Comparison of ENCODE assay signal across 8 cellular contexts in genomic region chr10:96044686-96045085, GRCh38. TPM values are rescaled to one million over a fixed set of nuclear protein-coding genes. Genes with fewer than 3 reads are reported as not detected.
DNase-seq lines count a peak whose midpoint lies in the region; ATAC-seq, FAIRE-seq and TF ChIP-seq lines count a peak whose summit lies in the region.

No MANE protein-coding gene starts in this region.

- H3K27ac Mint-ChIP-seq in CD4-positive, CD25-positive, alpha-beta regulatory T cell = peak overlapping the region in 2 of 3 donors; percentile 82 to 87
- peak overlapping the region; percentile 66 for H3K27ac Mint-ChIP-seq in activated naive CD8-positive, alpha-beta T cell treated with anti-CD3 and anti-CD28 coated beads, Interleukin-2, amount 50 U/mL, for 24 hours

- H3K9ac ChIP-seq in Karpas-422 (ENCODE audit: low read length) (peak overlapping the region; percentile 88), kidney (ENCODE audit: low read length in 2 of 2) (peak overlapping the region; percentile 68 to 89)

- H3K9me3 ChIP-seq in CD4-positive, CD25-positive, alpha-beta regulatory T cell (ENCODE audit: control insufficient read depth in 2 of 2, low read length in 2 of 2) = no peaks in the 10 kb centered on the region
- H3K9me3 ChIP-seq in Karpas-422 (ENCODE audit: low read length) = no peaks in the 10 kb centered on the region
- H3K9me3 ChIP-seq in kidney (ENCODE audit: control insufficient read depth in 1 of 2, low read length in 2 of 2) = no peaks in the 10 kb centered on the region
- H3K9me3 ChIP-seq in thoracic aorta = no peaks in the 10 kb centered on the region

- peak overlapping the region; percentile 92 to 96 (median 92) for H3K4me3 Mint-ChIP-seq in CD4-positive, CD25-positive, alpha-beta regulatory T cell
- peak overlapping the region; percentile 91 for H3K4me3 Mint-ChIP-seq in activated naive CD8-positive, alpha-beta T cell treated with anti-CD3 and anti-CD28 coated beads, Interleukin-2, amount 50 U/mL, for 24 hours

- H3K4me1 ChIP-seq in CD4-positive, CD25-positive, alpha-beta regulatory T cell (ENCODE audit: control insufficient read depth, insufficient read depth, low read length, poor library complexity, severe bottlenecking) = peaks cover 23% of the 10 kb centered on the region
- peaks cover 35% of the 10 kb centered on the region for H3K4me1 ChIP-seq in Karpas-422 (ENCODE audit: low read length)
- H3K4me1 ChIP-seq in kidney (ENCODE audit: control insufficient read depth in 1 of 2, insufficient read depth in 1 of 2, low read depth in 1 of 2, low read length in 2 of 2) = peaks cover 5 to 8% of the 10 kb centered on the region in 2 donors
- H3K4me1 ChIP-seq in thoracic aorta (ENCODE audit: control insufficient read depth in 1 of 2, low read depth in 2 of 2) = peaks cover 3 to 22% of the 10 kb centered on the region in 2 donors

- H3K36me3 ChIP-seq in CD4-positive, CD25-positive, alpha-beta regulatory T cell (ENCODE audit: control insufficient read depth, insufficient read depth, low read length) = no peaks in the 10 kb centered on the region
- H3K36me3 ChIP-seq in Karpas-422 (ENCODE audit: insufficient read depth, low read length) (peaks cover 17% of the 10 kb centered on the region; the same call in 1 of the 2 replicates), kidney (ENCODE audit: control insufficient read depth in 1 of 2, insufficient read depth in 2 of 2, low read length in 2 of 2) (no peaks in the 10 kb centered on the region), thoracic aorta (no peaks in the 10 kb centered on the region)

- ATAC-seq in CD4-positive, CD25-positive, alpha-beta regulatory T cell (ENCODE audit: low read depth in 2 of 2) = no peak
- no peak for ATAC-seq in activated naive CD8-positive, alpha-beta T cell treated with anti-CD3 and anti-CD28 coated beads, Interleukin-2, amount 50 U/mL, for 24 hours
- ATAC-seq in thoracic aorta (ENCODE audit: insufficient number of reproducible peaks, low FRiP score, low read depth) (no peak), HG02981 (IDR thresholded peaks at IDR 0.05; ENCODE audit: unreplicated experiment) (no peak)

- no peak for DNase-seq in CD4-positive, CD25-positive, alpha-beta regulatory T cell
- DNase-seq in Karpas-422 (peak; percentile 41), kidney (no peak), thoracic aorta (ENCODE audit: low spot score) (no peak), HT-29 (ENCODE audit: low spot score) (no peak), GM19240 (ENCODE audit: insufficient read length, low spot score) (no peak)
- DNase-seq in activated naive CD8-positive, alpha-beta T cell treated with anti-CD3 and anti-CD28 coated beads, Interleukin-2, amount 50 U/mL, for 24 hours = no peak

- peaks cover 18% of the 10 kb centered on the region for H3K36me3 Mint-ChIP-seq in CD4-positive, CD25-positive, alpha-beta regulatory T cell
- H3K36me3 Mint-ChIP-seq in activated naive CD8-positive, alpha-beta T cell treated with anti-CD3 and anti-CD28 coated beads, Interleukin-2, amount 50 U/mL, for 24 hours (ENCODE audit: low read depth) = peaks cover 32% of the 10 kb centered on the region

- H3K79me2 ChIP-seq in Karpas-422 (ENCODE audit: low read length) = peaks cover 61% of the 10 kb centered on the region

- peak overlapping the region; percentile 89 for H3K4me2 ChIP-seq in Karpas-422 (ENCODE audit: low read depth, low read length, poor library complexity, severe bottlenecking)

- H3K27me3 ChIP-seq in CD4-positive, CD25-positive, alpha-beta regulatory T cell (ENCODE audit: control insufficient read depth, insufficient read depth, low read length) = no peaks in the 10 kb centered on the region
- no peaks in the 10 kb centered on the region for H3K27me3 ChIP-seq in Karpas-422 (ENCODE audit: low read length)
- no peaks in the 10 kb centered on the region for H3K27me3 ChIP-seq in thoracic aorta (replicated peaks; ENCODE audit: insufficient read depth)

- no peaks in the 10 kb centered on the region for H3K9me2 ChIP-seq in Karpas-422 (replicated peaks; ENCODE audit: insufficient read depth, low read length)

- peaks cover 0 to 2% (median 0%) of the 10 kb centered on the region in 7 donors for H3K9me3 Mint-ChIP-seq in CD4-positive, CD25-positive, alpha-beta regulatory T cell
- H3K9me3 Mint-ChIP-seq in activated naive CD8-positive, alpha-beta T cell treated with anti-CD3 and anti-CD28 coated beads, Interleukin-2, amount 50 U/mL, for 24 hours = no peaks in the 10 kb centered on the region

- peaks cover 23 to 53% (median 41%) of the 10 kb centered on the region in 4 donors for H3K4me1 Mint-ChIP-seq in CD4-positive, CD25-positive, alpha-beta regulatory T cell
- H3K4me1 Mint-ChIP-seq in activated naive CD8-positive, alpha-beta T cell treated with anti-CD3 and anti-CD28 coated beads, Interleukin-2, amount 50 U/mL, for 24 hours = peaks cover 49% of the 10 kb centered on the region

- TF ChIP-seq CTCF in kidney (IDR thresholded peaks at IDR 0.05; ENCODE audit: borderline replicate concordance, extremely low read depth, insufficient read depth) (no peak), thoracic aorta (IDR thresholded peaks at IDR 0.05) (no peak)

- FAIRE-seq in kidney (lab: Jason Lieb, UNC) = no peak

- no peak overlapping the region for H2AFZ ChIP-seq in Karpas-422 (ENCODE audit: low read length)

- no peaks in the 10 kb centered on the region for H3K27me3 Mint-ChIP-seq in CD4-positive, CD25-positive, alpha-beta regulatory T cell
- no peaks in the 10 kb centered on the region for H3K27me3 Mint-ChIP-seq in activated naive CD8-positive, alpha-beta T cell treated with anti-CD3 and anti-CD28 coated beads, Interleukin-2, amount 50 U/mL, for 24 hours

- H4K20me1 ChIP-seq in Karpas-422 (ENCODE audit: insufficient read depth, low read depth, low read length) = no peaks in the 10 kb centered on the region

- peak overlapping the region; percentile 20 for H3K4me3 ChIP-seq in CD4-positive, CD25-positive, alpha-beta regulatory T cell (ENCODE audit: low read depth, low read length)
- H3K4me3 ChIP-seq in Karpas-422 (ENCODE audit: low read length) (peak overlapping the region; percentile 81), kidney (ENCODE audit: low read length in 2 of 2) (peak overlapping the region; percentile 76 to 80), thoracic aorta (peak overlapping the region; percentile 94)

- H3K27ac ChIP-seq in CD4-positive, CD25-positive, alpha-beta regulatory T cell (ENCODE audit: insufficient read depth, low read length, poor library complexity, severe bottlenecking) = no peak overlapping the region
- H3K27ac ChIP-seq in Karpas-422 (ENCODE audit: low read length) (peak overlapping the region; percentile 49), kidney (ENCODE audit: low read depth in 2 of 2, low read length in 2 of 2) (peak overlapping the region in 1 of 2 donors; percentile 75), thoracic aorta (peak overlapping the region; percentile 80 to 81)

- intact Hi-C loops in kidney (cut with DNase I) = no loop called here

RNA-seq across cellular contexts. Expression of gene CCNJ, which starts 1.3 kb away (rescaled TPM):
- 4.6 TPM for total RNA-seq in CD4-positive, CD25-positive, alpha-beta regulatory T cell
- 1 to 10 TPM in 3 of 4 donors, under 1 TPM in 1; 0.65 to 1.7 (median 1.3) TPM for polyA plus RNA-seq in CD4-positive, CD25-positive, alpha-beta regulatory T cell
- total RNA-seq in Karpas-422 (2014; rRNA removed; shearing (Covaris generic); ENCODE audit: low replicate concordance) = 3.4 and 7.4 TPM in 2 replicates
- 6.2 TPM for total RNA-seq in kidney
- 1.8 TPM for polyA plus RNA-seq in kidney (ENCODE audit: insufficient read depth, low read depth, low replicate concordance)
- total RNA-seq in thoracic aorta = 1 to 10 TPM; 6.5 to 8.8 TPM
- 2.6 and 2.9 TPM in 2 replicates for total RNA-seq in HT-29 (2014; rRNA removed; shearing (Covaris generic))

Comparison
In these comparisons a context has a peak if more than half of its experiments do, and no peak if none do; other contexts are left out.
1. H3K4me3 ChIP-seq: peak in every context shown above with its lines; median percentile 94 in thoracic aorta; 81 in Karpas-422; 78 in kidney; 20 in CD4-positive, CD25-positive, alpha-beta regulatory T cell.